In genomic region chr5:141360685-141361084, GRCh38 we compare ENCODE assay signal across 2 cellular contexts.
TF ChIP-seq lines count a peak whose summit lies in the region.

No MANE protein-coding gene starts in this region.

TF ChIP-seq in SK-N-SH, 30 proteins besides CTCF, POLR2A, EP300 and RAD21 (continued from another document):
- TF ChIP-seq ZBTB33 (IDR thresholded peaks at IDR 0.05; ENCODE audit: borderline replicate concordance, low read depth) (no peak), FOSL2 (IDR thresholded peaks at IDR 0.05; ENCODE audit: borderline replicate concordance, low read depth) (no peak), FOXM1 (IDR thresholded peaks at IDR 0.05; ENCODE audit: low read depth) (no peak), FOXJ3 (CRISPR knock-in tag; IDR thresholded peaks at IDR 0.05) (no peak), ELF1 (IDR thresholded peaks at IDR 0.05) (no peak), MEF2A (IDR thresholded peaks at IDR 0.05; ENCODE audit: borderline replicate concordance, low read depth) (no peak), GABPA (IDR thresholded peaks at IDR 0.05; ENCODE audit: low read depth) (no peak), POLR2AphosphoS5 (IDR thresholded peaks at IDR 0.05; ENCODE audit: low read depth, low read length) (no peak), MXI1 (IDR thresholded peaks at IDR 0.05; ENCODE audit: low read depth, low read length) (no peak), IRF3 (IDR thresholded peaks at IDR 0.05; ENCODE audit: low read depth, low read length) (no peak), RXRA (IDR thresholded peaks at IDR 0.05; ENCODE audit: borderline replicate concordance, low read depth) (no peak), SIN3A (IDR thresholded peaks at IDR 0.05; ENCODE audit: borderline replicate concordance, low read depth, low read length) (no peak), TEAD4 (IDR thresholded peaks at IDR 0.05; ENCODE audit: borderline replicate concordance, insufficient read depth) (no peak), NFIC (IDR thresholded peaks at IDR 0.05; ENCODE audit: borderline replicate concordance) (no peak), MAX (IDR thresholded peaks at IDR 0.05; ENCODE audit: low read depth) (no peak)

TF ChIP-seq in SK-N-SH treated with all-trans-retinoic acid at 6 μM for 48 hours, 23 proteins besides CTCF, POLR2A, EP300 and RAD21 (continued from another document):
- TF ChIP-seq TOX (CRISPR knock-in tag; IDR thresholded peaks at IDR 0.05; ENCODE audit: borderline replicate concordance) (no peak), TCF4 (CRISPR knock-in tag; IDR thresholded peaks at IDR 0.05; ENCODE audit: borderline replicate concordance) (no peak), ZNF8 (CRISPR knock-in tag; IDR thresholded peaks at IDR 0.05) (no peak), ZNF565 (CRISPR knock-in tag; conservative IDR thresholded peaks at IDR 0.05; ENCODE audit: low read depth) (no peak), CSDC2 (CRISPR knock-in tag; IDR thresholded peaks at IDR 0.05) (no peak), ZC3H10 (CRISPR knock-in tag; IDR thresholded peaks at IDR 0.05) (no peak), CSRNP3 (CRISPR knock-in tag; IDR thresholded peaks at IDR 0.05) (no peak), GLIS3 (CRISPR knock-in tag; IDR thresholded peaks at IDR 0.05) (no peak), ZNF70 (CRISPR knock-in tag; IDR thresholded peaks at IDR 0.05) (no peak), TSHZ2 (CRISPR knock-in tag; IDR thresholded peaks at IDR 0.05) (no peak), SNAI2 (CRISPR knock-in tag; IDR thresholded peaks at IDR 0.05) (no peak)
TF ChIP-seq in SK-N-SH treated with all-trans-retinoic acid at 6 μM for 48 hours: peak in this region for 0.
